In genomic region chr15:96695426-96695825, GRCh38 we compare ENCODE assay signal across 23 cellular contexts.
"Had no signal": no experiment of that assay in that cellular context is flagged by ENCODE, and none has a peak within 500 bp of the region (broad histone marks: within the 10 kb centered on the region; RNA-seq: fewer than 3 reads in every experiment).

No MANE protein-coding gene starts in this region.

- ATAC-seq: HepG2 had no signal

- H3K27me3 ChIP-seq: MG63, SJSA1 had no signal

- H3K9me3 ChIP-seq: MG63, SJSA1 had no signal

- H3K4me3 ChIP-seq: MG63, SJSA1, SK-N-MC had no signal

- H3K4me1 ChIP-seq: SJSA1 had no signal

- H3K36me3 ChIP-seq: MG63, SJSA1 had no signal

- H3K27ac ChIP-seq: SJSA1, SK-N-MC had no signal

- DNase-seq: IMR-90, Karpas-422, KG1, MG63, NCI-H1092, NCI-H1105 treated with DMSO at 0.1 percent for 48 hours, NCI-H1417 treated with DMSO at 0.1 percent for 48 hours, NCI-H187, NCI-H2029, NCI-H2081 treated with DMSO at 0.1 percent for 48 hours, NCI-H2171, NCI-H226, NCI-H446, NCI-H510A, NCI-H524 treated with DMSO at 0.1 percent for 48 hours, NCI-H69, NCI-H774, Right ventricle myocardium superior, RPMI8226, SIG-M5 had no signal
